In the genomic region with DNA sequence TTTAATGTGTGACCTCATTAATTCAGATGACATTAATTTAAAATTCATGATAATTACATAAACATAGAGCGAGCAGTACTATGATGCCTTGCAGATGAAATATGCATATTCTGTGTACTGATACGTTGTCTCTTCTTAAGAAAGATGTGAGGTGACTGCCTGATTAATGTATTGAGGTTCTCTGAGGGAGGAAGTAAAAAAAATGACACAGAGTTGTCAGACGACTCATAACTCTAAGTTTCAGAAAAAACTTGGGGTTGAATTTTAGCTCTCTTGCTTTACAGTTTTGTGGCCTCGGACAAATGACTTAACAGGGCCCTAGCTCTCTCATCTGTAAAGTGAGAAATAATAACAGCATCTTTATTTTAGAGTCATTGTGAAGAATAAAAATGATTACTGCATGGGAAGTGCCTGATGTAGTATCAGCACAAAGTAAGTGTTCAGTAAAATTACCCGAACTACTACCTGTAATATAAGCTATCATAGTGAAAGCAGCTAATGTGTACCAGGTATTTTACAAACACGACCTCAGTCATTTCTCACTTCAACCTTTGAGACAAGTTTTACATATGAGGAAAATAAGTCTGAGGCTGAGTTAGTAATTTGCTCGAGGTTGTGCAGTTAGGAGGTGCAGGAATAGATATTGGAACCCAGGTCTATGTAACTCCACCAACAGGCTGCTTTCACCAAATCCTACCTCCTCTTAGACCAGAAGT, we compare ENCODE assay signal across 35 cellular contexts.
"Had no signal": no experiment of that assay in that cellular context is flagged by ENCODE, and none has a peak within 500 bp of the region (broad histone marks: within the 10 kb centered on the region; RNA-seq: fewer than 3 reads in every experiment).

No MANE protein-coding gene starts in this region.

- H3K9me3 Mint-ChIP-seq: activated CD4-positive, alpha-beta T cell treated with anti-CD3 and anti-CD28 coated beads, Interleukin-2, amount 10 ng/mL, durations not matched to agents 7 days and 5 days; activated T-cell treated with anti-CD3 and anti-CD28 coated beads, Interleukin-2, amount 50 U/mL, for 24 hours; T-helper 1 cell treated with Interleukin-12 subunit alpha and Interleukin-12 subunit beta and Interleukin-4 antibody, amounts not matched to agents 30 μg/mL and 1 μg/mL, for 36 hours; T-helper 2 cell treated with Interferon-gamma antibody and Interleukin-4, amounts not matched to agents 5 μg/mL and 100 μg/mL, for 36 hours had no signal

- H3K27ac Mint-ChIP-seq: activated CD4-positive, alpha-beta memory T cell treated with anti-CD3 and anti-CD28 coated beads, Interleukin-2, amount 10 ng/mL, durations not matched to agents 7 days and 5 days; activated CD4-positive, alpha-beta T cell treated with anti-CD3 and anti-CD28 coated beads for 36 hours; activated CD4-positive, alpha-beta T cell treated with anti-CD3 and anti-CD28 coated beads, Interleukin-2, amount 10 ng/mL, durations not matched to agents 7 days and 5 days; activated CD8-positive, alpha-beta memory T cell treated with anti-CD3 and anti-CD28 coated beads, Interleukin-2, amount 10 ng/mL, durations not matched to agents 7 days and 5 days; activated CD8-positive, alpha-beta T cell treated with anti-CD3 and anti-CD28 coated beads, Interleukin-2, amount 10 ng/mL, durations not matched to agents 7 days and 5 days; activated naive CD4-positive, alpha-beta T cell treated with anti-CD3 and anti-CD28 coated beads for 36 hours; activated naive CD4-positive, alpha-beta T cell treated with anti-CD3 and anti-CD28 coated beads, Interleukin-2, amount 50 U/mL, for 72 hours; activated naive CD8-positive, alpha-beta T cell treated with anti-CD3 and anti-CD28 coated beads for 36 hours; activated T-cell treated with anti-CD3 and anti-CD28 coated beads, Interleukin-2, amount 50 U/mL, for 24 hours; T-helper 1 cell treated with Interleukin-12 subunit alpha and Interleukin-12 subunit beta and Interleukin-4 antibody, amounts not matched to agents 30 μg/mL and 1 μg/mL, for 36 hours; T-helper 2 cell treated with Interferon-gamma antibody and Interleukin-4, amounts not matched to agents 5 μg/mL and 100 μg/mL, for 36 hours; WTC11 had no signal

- DNase-seq: activated CD4-positive, alpha-beta memory T cell treated with anti-CD3 and anti-CD28 coated beads, Interleukin-2, amount 10 ng/mL, durations not matched to agents 7 days and 5 days; activated CD4-positive, alpha-beta T cell treated with anti-CD3 and anti-CD28 coated beads for 1 hour; activated CD4-positive, alpha-beta T cell treated with anti-CD3 and anti-CD28 coated beads for 36 hours; activated CD4-positive, alpha-beta T cell treated with anti-CD3 and anti-CD28 coated beads for 48 hours; activated CD4-positive, alpha-beta T cell treated with anti-CD3 and anti-CD28 coated beads, Interleukin-2, amount 10 ng/mL, durations not matched to agents 7 days and 5 days; activated CD4-positive, alpha-beta T cell treated with anti-CD3 and anti-CD28 coated beads, Interleukin-2, amount 50 U/mL, for 48 hours; activated CD4-positive, CD25-positive, alpha-beta regulatory T cell; activated CD8-positive, alpha-beta memory T cell treated with anti-CD3 and anti-CD28 coated beads for 24 hours; activated CD8-positive, alpha-beta memory T cell treated with anti-CD3 and anti-CD28 coated beads, Interleukin-2, amount 10 ng/mL, durations not matched to agents 7 days and 5 days; activated CD8-positive, alpha-beta memory T cell treated with anti-CD3 and anti-CD28 coated beads, Interleukin-2, amount 50 U/mL, for 48 hours; activated CD8-positive, alpha-beta T cell treated with anti-CD3 and anti-CD28 coated beads, Interleukin-2, amount 10 ng/mL, durations not matched to agents 7 days and 5 days; activated effector memory CD4-positive, alpha-beta T cell treated with anti-CD3 and anti-CD28 coated beads, Interleukin-2, amount 50 U/mL, for 16 hours; activated gamma-delta T cell treated with Interleukin-2 at 50 U/mL for 16 hours; activated naive CD4-positive, alpha-beta T cell; activated naive CD4-positive, alpha-beta T cell treated with anti-CD3 and anti-CD28 coated beads for 36 hours; activated naive CD4-positive, alpha-beta T cell treated with anti-CD3 and anti-CD28 coated beads, Interleukin-2, amount 50 U/mL, for 16 hours; activated naive CD8-positive, alpha-beta T cell treated with anti-CD3 and anti-CD28 coated beads for 36 hours; activated T-cell treated with anti-CD3 and anti-CD28 coated beads, Interleukin-2, amount 50 U/mL, for 24 hours; activated T-cell treated with anti-CD3 and anti-CD28 coated beads, Interleukin-2, amount 50 U/mL, for 48 hours; adrenal gland; amniotic stem cell; aorta; body of pancreas; brain microvascular endothelial cell; central memory CD4-positive, alpha-beta T cell; T-helper 1 cell; T-helper 9 cell; WERI-Rb-1 had no signal

- H3K4me1 Mint-ChIP-seq: activated CD4-positive, alpha-beta memory T cell treated with anti-CD3 and anti-CD28 coated beads, Interleukin-2, amount 10 ng/mL, durations not matched to agents 7 days and 5 days; activated CD4-positive, alpha-beta T cell treated with anti-CD3 and anti-CD28 coated beads for 36 hours; activated CD4-positive, alpha-beta T cell treated with anti-CD3 and anti-CD28 coated beads, Interleukin-2, amount 10 ng/mL, durations not matched to agents 7 days and 5 days; activated CD8-positive, alpha-beta memory T cell treated with anti-CD3 and anti-CD28 coated beads, Interleukin-2, amount 10 ng/mL, durations not matched to agents 7 days and 5 days; activated naive CD8-positive, alpha-beta T cell treated with anti-CD3 and anti-CD28 coated beads for 36 hours; WTC11 had no signal

- H3K9me3 ChIP-seq: adrenal gland, body of pancreas had no signal

- H3K4me3 ChIP-seq: adrenal gland, body of pancreas, breast epithelium had no signal

- H3K27ac ChIP-seq: adrenal gland, body of pancreas, brain microvascular endothelial cell, breast epithelium, WERI-Rb-1 had no signal

- H3K27me3 ChIP-seq: adrenal gland, body of pancreas, brain microvascular endothelial cell, breast epithelium had no signal

- H3K36me3 Mint-ChIP-seq: activated CD8-positive, alpha-beta memory T cell treated with anti-CD3 and anti-CD28 coated beads, Interleukin-2, amount 10 ng/mL, durations not matched to agents 7 days and 5 days; activated naive CD4-positive, alpha-beta T cell treated with anti-CD3 and anti-CD28 coated beads, Interleukin-2, amount 50 U/mL, for 72 hours; activated naive CD8-positive, alpha-beta T cell treated with anti-CD3 and anti-CD28 coated beads for 36 hours; WTC11 had no signal

- ATAC-seq: activated CD4-positive, alpha-beta T cell treated with anti-CD3 and anti-CD28 coated beads for 36 hours; activated CD4-positive, CD25-positive, alpha-beta regulatory T cell treated with anti-CD3 and anti-CD28 coated beads, Interleukin-2, amount 50 U/mL, for 24 hours; activated CD8-positive, alpha-beta memory T cell treated with anti-CD3 and anti-CD28 coated beads, Interleukin-2, amount 10 ng/mL, durations not matched to agents 7 days and 5 days; activated CD8-positive, alpha-beta T cell treated with anti-CD3 and anti-CD28 coated beads, Interleukin-2, amount 10 ng/mL, durations not matched to agents 7 days and 5 days; activated naive CD4-positive, alpha-beta T cell treated with anti-CD3 and anti-CD28 coated beads, Interleukin-2, amount 50 U/mL, for 72 hours; body of pancreas; WTC11 had no signal

- H3K4me3 Mint-ChIP-seq: activated CD4-positive, alpha-beta memory T cell treated with anti-CD3 and anti-CD28 coated beads, Interleukin-2, amount 10 ng/mL, durations not matched to agents 7 days and 5 days; activated CD4-positive, alpha-beta T cell treated with anti-CD3 and anti-CD28 coated beads for 36 hours; activated CD4-positive, alpha-beta T cell treated with anti-CD3 and anti-CD28 coated beads, Interleukin-2, amount 10 ng/mL, durations not matched to agents 7 days and 5 days; activated CD8-positive, alpha-beta memory T cell treated with anti-CD3 and anti-CD28 coated beads, Interleukin-2, amount 10 ng/mL, durations not matched to agents 7 days and 5 days; activated CD8-positive, alpha-beta T cell treated with anti-CD3 and anti-CD28 coated beads, Interleukin-2, amount 10 ng/mL, durations not matched to agents 7 days and 5 days; activated naive CD4-positive, alpha-beta T cell treated with anti-CD3 and anti-CD28 coated beads for 36 hours; activated naive CD8-positive, alpha-beta T cell treated with anti-CD3 and anti-CD28 coated beads for 36 hours; activated T-cell treated with anti-CD3 and anti-CD28 coated beads, Interleukin-2, amount 50 U/mL, for 24 hours; T-helper 1 cell treated with Interleukin-12 subunit alpha and Interleukin-12 subunit beta and Interleukin-4 antibody, amounts not matched to agents 30 μg/mL and 1 μg/mL, for 36 hours; T-helper 2 cell treated with Interferon-gamma antibody and Interleukin-4, amounts not matched to agents 5 μg/mL and 100 μg/mL, for 36 hours; WTC11 had no signal

- FAIRE-seq: astrocyte had no signal

- H3K4me1 ChIP-seq: adrenal gland, body of pancreas, breast epithelium had no signal

- H3K36me3 ChIP-seq: adrenal gland, brain microvascular endothelial cell, breast epithelium, WERI-Rb-1 had no signal
